In the genomic region with DNA sequence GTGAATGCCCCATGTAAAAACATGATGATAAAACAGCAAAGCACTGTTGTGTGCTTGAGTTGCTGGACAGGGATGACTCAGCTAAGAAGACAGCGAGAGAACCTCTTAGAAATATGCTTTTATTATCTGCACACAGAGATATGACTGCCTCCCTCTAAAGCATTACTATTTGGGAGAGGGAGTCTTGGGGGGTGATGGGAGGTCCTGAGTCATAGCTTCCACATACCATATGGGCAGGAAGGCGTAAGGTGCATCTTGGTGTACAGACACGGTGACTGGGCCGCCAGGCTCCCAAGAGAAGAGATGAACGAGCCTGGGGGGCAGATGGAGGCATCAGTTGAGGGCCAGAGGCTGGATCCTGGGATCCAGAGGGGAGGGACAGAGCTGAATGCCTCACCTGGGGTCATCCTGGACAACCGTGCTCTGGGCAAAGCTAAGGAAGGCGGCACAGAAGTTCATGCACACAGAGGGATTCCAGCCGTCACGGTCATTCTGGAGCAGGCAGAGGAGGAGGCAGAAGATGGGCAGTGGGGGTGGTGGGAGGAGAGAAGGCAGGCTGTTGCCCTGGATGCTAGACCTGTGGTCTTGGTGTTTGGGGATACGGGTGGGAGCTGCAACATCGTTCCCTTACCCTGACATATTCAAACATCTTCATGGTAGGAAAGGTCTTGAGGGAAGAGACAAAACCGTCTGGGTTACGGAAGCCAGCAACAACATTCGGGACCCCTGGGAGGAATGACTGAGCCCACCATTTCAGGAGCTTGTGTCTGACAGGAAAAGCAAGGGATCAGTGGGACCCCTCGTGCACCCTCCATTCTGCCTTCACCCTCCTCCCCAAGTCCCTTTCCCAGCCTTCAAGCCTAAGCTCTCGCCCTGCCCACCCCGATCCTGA, we compare ENCODE assay signal across 11 cellular contexts. TPM values are rescaled to one million over a fixed set of nuclear protein-coding genes. Genes with fewer than 3 reads are reported as not detected.
DNase-seq lines count a peak whose midpoint lies in the region; ATAC-seq and TF ChIP-seq lines count a peak whose summit lies in the region.
"Had no signal": no experiment of that assay in that cellular context is flagged by ENCODE, and none has a peak within 500 bp of the region (broad histone marks: within the 10 kb centered on the region; RNA-seq: fewer than 3 reads in every experiment).

No MANE protein-coding gene starts in this region.

- H3K9me3 Mint-ChIP-seq in CD14-positive monocyte (peaks cover 0 to under 1% (median 0%) of the 10 kb centered on the region in 7 donors), chondrocyte (ENCODE audit: low read depth) (no peaks in the 10 kb centered on the region)

- peak overlapping the region; percentile 95 for H3K4me2 ChIP-seq in Loucy (ENCODE audit: low read depth, low read length, poor library complexity, severe bottlenecking)

- H3K27ac Mint-ChIP-seq in CD14-positive monocyte (peak overlapping the region; percentile 59 to 100 (median 100)), chondrocyte (ENCODE audit: unreplicated experiment) (peak overlapping the region; percentile 100)

- H3K36me3 ChIP-seq in Loucy (ENCODE audit: insufficient read depth, low read length): peaks cover 36% of the 10 kb centered on the region; the same call in 1 of the 2 replicates
- peaks cover 58% of the 10 kb centered on the region for H3K36me3 ChIP-seq in neutrophil
- H3K36me3 ChIP-seq: colonic mucosa had no signal

- no peaks in the 10 kb centered on the region for H3K27me3 ChIP-seq in Loucy (ENCODE audit: insufficient read depth, low read length, poor library complexity, severe bottlenecking)
- H3K27me3 ChIP-seq in neutrophil: no peaks in the 10 kb centered on the region
- H3K27me3 ChIP-seq: colonic mucosa had no signal

- H3K79me2 ChIP-seq in Loucy (ENCODE audit: insufficient read depth, low read length): peaks cover 36% of the 10 kb centered on the region

- H3K9ac ChIP-seq in Loucy (ENCODE audit: low read depth, low read length, poor library complexity, severe bottlenecking): peak overlapping the region; percentile 88

- H3K9me2 ChIP-seq in Loucy (replicated peaks; ENCODE audit: low read depth, low read length): no peaks in the 10 kb centered on the region

- H3K4me1 Mint-ChIP-seq in CD14-positive monocyte: peaks cover 29% of the 10 kb centered on the region
- H3K4me1 Mint-ChIP-seq in chondrocyte (ENCODE audit: low read depth): peaks cover 36% of the 10 kb centered on the region

- no peak overlapping the region for H2AFZ ChIP-seq in Loucy (ENCODE audit: low read length)

- no peak overlapping the region for H3K4me3 Mint-ChIP-seq in CD14-positive monocyte
- H3K4me3 Mint-ChIP-seq in chondrocyte (ENCODE audit: unreplicated experiment): peak overlapping the region; percentile 96

- H3K4me3 ChIP-seq in Loucy (ENCODE audit: low read length, poor library complexity, severe bottlenecking) (peak overlapping the region; percentile 92), neutrophil (ENCODE audit: low read depth in 1 of 2, low read length in 1 of 2) (no peak overlapping the region)
- H3K4me3 ChIP-seq: colonic mucosa had no signal

- DNase-seq in CD14-positive monocyte (ENCODE audit: low spot score) (no peak), chondrocyte (ENCODE audit: low spot score) (peak; percentile 44), anterior cingulate cortex (lab: John Stamatoyannopoulos, UW) (no peak), NCI-H1417 treated with DMSO at 0.1 percent for 48 hours (lab: John Stamatoyannopoulos, UW) (no peak), NCI-H748 treated with DMSO at 0.1 percent for 48 hours (lab: John Stamatoyannopoulos, UW) (no peak)
- DNase-seq: colonic mucosa, midbrain, SIG-M5 had no signal

- H3K4me1 ChIP-seq in Loucy (ENCODE audit: insufficient read depth, low read length, poor library complexity, severe bottlenecking): peaks cover 20% of the 10 kb centered on the region
- H3K4me1 ChIP-seq in neutrophil (ENCODE audit: control insufficient read depth in 1 of 2, insufficient read depth in 1 of 2, low read depth in 1 of 2, low read length in 1 of 2): peaks cover 19 to 29% of the 10 kb centered on the region in 2 experiments

- no peaks in the 10 kb centered on the region for H3F3A ChIP-seq in Loucy (ENCODE audit: low read depth)

- intact Hi-C loops in CD14-positive monocyte (cut with micrococcal nuclease): no loop called here

- peak overlapping the region; percentile 100 for H3K27ac ChIP-seq in neutrophil
- H3K27ac ChIP-seq: colonic mucosa had no signal

- ATAC-seq in GM19328 (IDR thresholded peaks at IDR 0.05; ENCODE audit: unreplicated experiment): no peak

- no peaks in the 10 kb centered on the region for H3K9me3 ChIP-seq in Loucy (ENCODE audit: insufficient read depth, low read depth, low read length)
- H3K9me3 ChIP-seq in neutrophil: no peaks in the 10 kb centered on the region
- H3K9me3 ChIP-seq: colonic mucosa had no signal

- TF ChIP-seq CTCF in CD14-positive monocyte (IDR thresholded peaks at IDR 0.05) (no peak), Loucy (conservative IDR thresholded peaks at IDR 0.05; ENCODE audit: low read length) (no peak), chondrocyte (IDR thresholded peaks at IDR 0.05) (no peak), neutrophil (IDR thresholded peaks at IDR 0.05) (no peak)

- H3K36me3 Mint-ChIP-seq in CD14-positive monocyte: peaks cover 56 to 62% of the 10 kb centered on the region in 2 donors
- H3K36me3 Mint-ChIP-seq in chondrocyte (ENCODE audit: low read depth): peaks cover 18% of the 10 kb centered on the region

- H3K27me3 Mint-ChIP-seq in CD14-positive monocyte (ENCODE audit: low read depth in 3 of 3) (peaks cover 0 to 2% (median 1%) of the 10 kb centered on the region in 3 donors), chondrocyte (ENCODE audit: low read depth) (no peaks in the 10 kb centered on the region)

- H4K20me1 ChIP-seq in Loucy (ENCODE audit: insufficient read depth, low read length, poor library complexity, severe bottlenecking): no peaks in the 10 kb centered on the region

RNA-seq across cellular contexts. Expression of gene DXO, which starts 2.0 kb away (rescaled TPM):
- 10 to 100 TPM in 1 of 2 donors, 1 to 10 TPM in 1; 5.5 to 10.4 TPM for polyA plus RNA-seq in CD14-positive monocyte
- total RNA-seq in chondrocyte: 15.8 to 25.9 TPM (median 19.3 TPM) in 3 replicates

RNA-seq across cellular contexts. Expression of gene SKIC2, which starts 11.0 kb away (rescaled TPM):
- 10 to 100 TPM; 13.2 TPM for polyA plus RNA-seq in CD14-positive monocyte
- total RNA-seq in chondrocyte: 56.9 to 85.6 TPM (median 61.2 TPM) in 3 replicates

RNA-seq across cellular contexts. Expression of gene NELFE, which starts 11.2 kb away (rescaled TPM):
- 10 to 100 TPM; 61.4 to 74.4 TPM for polyA plus RNA-seq in CD14-positive monocyte
- 43.5 to 59.3 TPM (median 50.6 TPM) in 3 replicates for total RNA-seq in chondrocyte

RNA-seq across cellular contexts. Expression of gene C4A, which starts 11.9 kb away (rescaled TPM):
- polyA plus RNA-seq in CD14-positive monocyte: not detected
- 7.2 to 13.3 TPM (median 10.5 TPM) in 3 replicates for total RNA-seq in chondrocyte

RNA-seq across cellular contexts. Expression of gene CFB, which starts 24.1 kb away (rescaled TPM):
- polyA plus RNA-seq in CD14-positive monocyte: under 1 TPM in 1 of 2 donors, not detected in 1; 0.37 TPM
- total RNA-seq in chondrocyte: 2.3 to 3.2 TPM (median 2.6 TPM) in 3 replicates
